Comparison of ENCODE assay signal across 8 cellular contexts in the genomic region with DNA sequence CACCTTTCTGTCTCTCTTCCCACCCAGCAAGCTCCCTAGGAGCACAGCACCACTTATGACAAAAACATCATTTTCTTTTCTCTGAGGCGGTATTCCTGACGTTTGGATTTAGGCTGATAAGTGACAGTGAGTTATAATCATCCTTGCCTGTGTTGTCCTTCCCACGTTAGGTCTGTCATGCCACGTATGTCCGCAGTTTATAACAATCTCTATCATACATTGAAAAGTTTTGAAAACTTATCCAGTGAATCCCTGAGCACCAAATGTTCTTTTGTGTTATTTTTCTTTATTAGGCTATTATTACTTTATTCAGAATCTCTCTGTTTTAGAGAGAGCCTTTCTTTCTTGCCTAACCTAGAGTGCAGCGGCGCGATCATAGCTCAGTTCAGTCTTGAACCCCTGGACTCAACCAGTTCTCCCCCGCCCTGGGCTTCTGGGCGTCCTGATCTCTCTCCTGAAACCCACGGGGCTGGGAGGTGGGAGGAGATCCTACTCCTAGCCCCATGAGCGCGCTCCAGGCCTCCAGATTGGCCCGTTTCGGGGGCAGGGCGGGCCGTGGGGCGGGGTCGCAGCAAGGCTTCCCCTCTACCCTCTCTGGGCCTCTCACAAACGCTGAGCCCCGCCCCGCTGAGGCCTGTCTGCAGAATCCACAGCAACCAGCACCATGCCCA. TPM values are rescaled to one million over a fixed set of nuclear protein-coding genes. Genes with fewer than 3 reads are reported as not detected.
DNase-seq lines count a peak whose midpoint lies in the region; ATAC-seq and TF ChIP-seq lines count a peak whose summit lies in the region.

A gene (plus strand): TSS at position 606 of the 671 bp plus-strand sequence. CDS start 59 bp downstream, at position 665.

- no peak for TF ChIP-seq EP300 in suprapubic skin (IDR thresholded peaks at IDR 0.05)

- H3K27me3 ChIP-seq in suprapubic skin: no peaks in the 10 kb centered on the region

- H3K36me3 Mint-ChIP-seq in osteocyte (ENCODE audit: unreplicated experiment): peaks cover 4% of the 10 kb centered on the region

- peaks cover 5% of the 10 kb centered on the region for H3K36me3 ChIP-seq in suprapubic skin

- in situ Hi-C loops in SK-MEL-5 (cut with HindIII; ENCODE audit: low pct_unique_long_range_greater_than_20kb, low sequenced_read_pairs): no loop called here

- TF ChIP-seq POLR2A in suprapubic skin (IDR thresholded peaks at IDR 0.05): no peak

- peak within 1 kb of the TSS; percentile 77 for H3K4me3 Mint-ChIP-seq in osteocyte (ENCODE audit: unreplicated experiment)

- no peaks in the 10 kb centered on the region for H3K9me3 ChIP-seq in suprapubic skin

- peak; percentile 95 for DNase-seq in AG08395 (ENCODE audit: low spot score)
- DNase-seq in GM19240 (ENCODE audit: insufficient read length, low spot score): peak; percentile 51
- DNase-seq in SK-MEL-5 (ENCODE audit: low read depth, low spot score): peak; percentile 65
- DNase-seq in activated naive CD4-positive, alpha-beta T cell treated with anti-CD3 and anti-CD28 coated beads, Interleukin-2, amount 50 U/mL, for 16 hours: peak; percentile 91
- DNase-seq in Right ventricle myocardium inferior (ENCODE audit: missing footprints): peak; percentile 97
- peak; percentile 91 for DNase-seq in osteocyte (ENCODE audit: extremely low spot score, unreplicated experiment)
- DNase-seq in suprapubic skin (ENCODE audit: low spot score in 2 of 2): peak; percentile 96 to 98

- peaks cover 20% of the 10 kb centered on the region for H3K4me1 ChIP-seq in suprapubic skin

- ATAC-seq in HG03457 (IDR thresholded peaks at IDR 0.05; ENCODE audit: unreplicated experiment) (peak; percentile 93), Right ventricle myocardium inferior (peak; percentile 100)

- no peak for TF ChIP-seq CTCF in osteocyte (IDR thresholded peaks at IDR 0.05)
- no peak for TF ChIP-seq CTCF in suprapubic skin (IDR thresholded peaks at IDR 0.05)

- H3K27ac ChIP-seq in suprapubic skin: no peak within 1 kb of the TSS

- WGBS in suprapubic skin: 10% methylated on average over 13 of the region's 22 CpGs

- H3K4me3 ChIP-seq in suprapubic skin: peak within 1 kb of the TSS; percentile 60

- peaks cover 22% of the 10 kb centered on the region for H3K4me1 Mint-ChIP-seq in osteocyte (ENCODE audit: unreplicated experiment)

- H3K27me3 Mint-ChIP-seq in osteocyte (ENCODE audit: unreplicated experiment): no peaks in the 10 kb centered on the region

- no peaks in the 10 kb centered on the region for H3K9me3 Mint-ChIP-seq in osteocyte (ENCODE audit: unreplicated experiment)

- no peak within 1 kb of the TSS for H3K27ac Mint-ChIP-seq in osteocyte (ENCODE audit: unreplicated experiment)

- intact Hi-C loops in Right ventricle myocardium inferior (cut with DNase I): loop anchor here (5.0 kb wide), 2 partner anchors 50 to 100 kb away; no protein-coding TSS in a partner anchor

RNA-seq across cellular contexts. Expression of the gene that starts here (rescaled TPM):
- total RNA-seq in SK-MEL-5 (2014; rRNA removed; shearing (Covaris generic)): 2.2 and 5.9 TPM in 2 replicates
- 4.3 and 5.2 TPM in 2 replicates for polyA plus RNA-seq in SK-MEL-5 (2015; cell fraction: cytosol; rRNA removed)
- polyA plus RNA-seq in SK-MEL-5 (2015; cell fraction: nucleus; rRNA removed): 50.4 and 57.2 TPM in 2 replicates
- total RNA-seq in Right ventricle myocardium inferior (77.4 TPM), osteocyte (38.6 and 39.0 TPM in 2 replicates), suprapubic skin (100 to 1,000 TPM; 103 to 366 (median 186) TPM)
